In the genomic region with DNA sequence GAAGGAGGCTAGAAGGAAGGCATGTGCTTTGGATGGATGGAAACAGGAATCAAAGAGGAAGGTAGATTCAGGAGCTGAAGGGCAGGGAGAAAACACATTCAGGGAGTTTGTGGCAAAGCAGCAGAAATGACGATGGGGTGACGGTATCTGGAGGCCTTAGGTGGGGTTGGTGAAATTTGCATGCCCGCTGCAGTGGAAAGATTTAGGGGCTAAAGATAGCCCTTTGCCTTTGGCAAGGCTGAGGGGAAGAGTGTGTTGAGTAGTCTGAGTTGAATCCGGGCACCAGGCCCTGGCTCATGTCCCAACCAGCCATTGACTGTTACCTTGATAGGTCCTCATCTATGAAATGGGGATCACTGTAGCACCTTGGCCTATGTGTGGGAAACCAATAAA, we compare ENCODE assay signal across 8 cellular contexts. TPM values are rescaled to one million over a fixed set of nuclear protein-coding genes. Genes with fewer than 3 reads are reported as not detected.
A peak's percentile ranks its signal among the peaks of the same experiment; 100 is the strongest.
DNase-seq lines count a peak whose midpoint lies in the region; ATAC-seq and TF ChIP-seq lines count a peak whose summit lies in the region.

No MANE protein-coding gene starts in this region.

- peaks cover 31% of the 10 kb centered on the region for H3K36me3 ChIP-seq in BLaER1
- peaks cover 19% of the 10 kb centered on the region for H3K36me3 ChIP-seq in MG63

- peak overlapping the region; percentile 94 for H3K9ac ChIP-seq in BLaER1

- peak overlapping the region; percentile 96 for H3K4me3 ChIP-seq in BLaER1
- H3K4me3 ChIP-seq in MG63: peak overlapping the region; percentile 66
- H3K4me3 ChIP-seq in coronary artery: peak overlapping the region; percentile 88

- no peak overlapping the region for H3K27ac ChIP-seq in BLaER1
- peak overlapping the region; percentile 97 to 100 for H3K27ac ChIP-seq in coronary artery

- no peaks in the 10 kb centered on the region for H3K27me3 Mint-ChIP-seq in naive B cell

- ATAC-seq in naive B cell (ENCODE audit: low read depth in 2 of 2) (no peak), HG03378 (IDR thresholded peaks at IDR 0.05; ENCODE audit: unreplicated experiment) (no peak), HG02759 (IDR thresholded peaks at IDR 0.05; ENCODE audit: unreplicated experiment) (no peak)

- no peaks in the 10 kb centered on the region for H3K9me3 ChIP-seq in BLaER1
- no peaks in the 10 kb centered on the region for H3K9me3 ChIP-seq in MG63

- H3K4me1 ChIP-seq in BLaER1: peaks cover 56% of the 10 kb centered on the region

- no peak for TF ChIP-seq CTCF in coronary artery (IDR thresholded peaks at IDR 0.05)

- peak overlapping the region; percentile 69 to 97 (median 92) for H3K4me3 Mint-ChIP-seq in naive B cell

- H3K4me1 Mint-ChIP-seq in naive B cell: peaks cover 30 to 46% (median 44%) of the 10 kb centered on the region in 3 donors

- H3K36me3 Mint-ChIP-seq in naive B cell: peaks cover 9 to 10% of the 10 kb centered on the region in 2 donors

- H3K27me3 ChIP-seq in BLaER1 (no peaks in the 10 kb centered on the region), MG63 (no peaks in the 10 kb centered on the region)

- peak overlapping the region in 5 of 6 donors; percentile 76 to 98 (median 93) for H3K27ac Mint-ChIP-seq in naive B cell

- H4K20me1 ChIP-seq in BLaER1: peaks cover 61% of the 10 kb centered on the region

- peak overlapping the region; percentile 90 for H3K4me2 ChIP-seq in BLaER1

- no peaks in the 10 kb centered on the region for H3K9me3 Mint-ChIP-seq in naive B cell

- DNase-seq in MG63 (peak; percentile 13), coronary artery (ENCODE audit: low spot score) (no peak), naive B cell (no peak), GM03348 (ENCODE audit: low spot score) (no peak)
- no peak for DNase-seq in activated CD4-positive, alpha-beta T cell treated with anti-CD3 and anti-CD28 coated beads for 48 hours

RNA-seq across cellular contexts. Expression of a gene that starts 1.3 kb away (rescaled TPM):
- 7.2 and 8.2 TPM in 2 replicates for total RNA-seq in MG63 (2014; rRNA removed; shearing (Covaris generic); ENCODE audit: low replicate concordance)
- polyA plus RNA-seq in naive B cell (ENCODE audit: low read depth in 6 of 6): 1 to 10 TPM in 5 of 6 donors, not detected in 1; 2.3 to 3.5 (median 3.1) TPM

RNA-seq across cellular contexts. Expression of a gene that starts 12.7 kb away (rescaled TPM):
- 46.7 and 55.1 TPM in 2 replicates for total RNA-seq in MG63 (2014; rRNA removed; shearing (Covaris generic); ENCODE audit: low replicate concordance)
- 10 to 100 TPM; 58.3 to 81.9 (median 65.7) TPM for polyA plus RNA-seq in naive B cell (ENCODE audit: low read depth in 6 of 6)

RNA-seq across cellular contexts. Expression of a gene that starts 58.0 kb away (rescaled TPM):
- total RNA-seq in MG63 (2014; rRNA removed; shearing (Covaris generic); ENCODE audit: low replicate concordance): 0.82 and 2.6 TPM in 2 replicates
- polyA plus RNA-seq in naive B cell (ENCODE audit: low read depth in 6 of 6): 1 to 10 TPM; 4.1 to 8.3 (median 6.3) TPM
